In genomic region chr14:102342238-102342637, GRCh38 we compare ENCODE assay signal across 27 cellular contexts.
"Had no signal": no experiment of that assay in that cellular context is flagged by ENCODE, and none has a peak within 500 bp of the region (broad histone marks: within the 10 kb centered on the region; RNA-seq: fewer than 3 reads in every experiment).

No MANE protein-coding gene starts in this region.

- H3K4me1 Mint-ChIP-seq: naive thymus-derived CD8-positive, alpha-beta T cell; nephron progenitor cell had no signal

- H3K27ac Mint-ChIP-seq: dendritic cell treated with granulocyte-macrophage colony-stimulating factor and Interleukin-4, amounts not matched to agents 40 ng/mL and 50 ng/mL, for 4 days; immature natural killer cell; nephron progenitor cell; stimulated activated memory B cell treated with anti-CD40 and anti-IgM and Interleukin-4, amounts not matched to agents 10 μg/mL and 1 μg/mL and 100 μg/mL, for 72 hours; stimulated activated naive CD8-positive, alpha-beta T cell treated with anti-CD3 and anti-CD28 coated beads, Interleukin-15, Interleukin-2, amounts not matched to agents 100 ng/mL and 50 ng/mL, for 24 hours; type B pancreatic cell had no signal

- H3K27ac ChIP-seq: colonic mucosa, esophagus squamous epithelium, lower lobe of right lung, neutrophil, pancreas, right lobe of liver, suprapubic skin, thyroid gland, uterus had no signal

- ATAC-seq: lower lobe of right lung; naive thymus-derived CD8-positive, alpha-beta T cell; stimulated activated memory B cell treated with anti-CD40 and anti-IgM and Interleukin-4, amounts not matched to agents 10 μg/mL and 1 μg/mL and 100 μg/mL, for 72 hours had no signal

- H3K9me3 Mint-ChIP-seq: dendritic cell treated with granulocyte-macrophage colony-stimulating factor and Interleukin-4, amounts not matched to agents 40 ng/mL and 50 ng/mL, for 4 days; immature natural killer cell; naive thymus-derived CD8-positive, alpha-beta T cell; nephron progenitor cell; stimulated activated memory B cell treated with anti-CD40 and anti-IgM and Interleukin-4, amounts not matched to agents 10 μg/mL and 1 μg/mL and 100 μg/mL, for 72 hours; stimulated activated naive CD8-positive, alpha-beta T cell treated with anti-CD3 and anti-CD28 coated beads, Interleukin-15, Interleukin-2, amounts not matched to agents 100 ng/mL and 50 ng/mL, for 24 hours; type B pancreatic cell had no signal

- H3K4me3 Mint-ChIP-seq: dendritic cell treated with granulocyte-macrophage colony-stimulating factor and Interleukin-4, amounts not matched to agents 40 ng/mL and 50 ng/mL, for 4 days; immature natural killer cell; naive thymus-derived CD8-positive, alpha-beta T cell; nephron progenitor cell; stimulated activated memory B cell treated with anti-CD40 and anti-IgM and Interleukin-4, amounts not matched to agents 10 μg/mL and 1 μg/mL and 100 μg/mL, for 72 hours; stimulated activated naive CD8-positive, alpha-beta T cell treated with anti-CD3 and anti-CD28 coated beads, Interleukin-15, Interleukin-2, amounts not matched to agents 100 ng/mL and 50 ng/mL, for 24 hours; type B pancreatic cell had no signal

- DNase-seq: cerebellar nuclear complex; colonic mucosa; effector memory CD4-positive, alpha-beta T cell; erythroblast; esophagus squamous epithelium; hypothalamus; immature natural killer cell; islet precursor cell; kidney glomerular epithelial cell; left colon; left ventricle myocardium superior; lower lobe of right lung; naive thymus-derived CD8-positive, alpha-beta T cell; nephron progenitor cell; pancreas; right lobe of liver; stimulated activated CD4-positive, alpha-beta T cell treated with anti-CD3 and anti-CD28 coated beads, Interleukin-12 subunit alpha, Interleukin-12 subunit beta, amount 100 ng/mL, for 4 hours; stimulated activated CD4-positive, alpha-beta T cell treated with anti-CD3 and anti-CD28 coated beads, Interleukin-2, amount 100 ng/mL, for 24 hours; stimulated activated CD4-positive, alpha-beta T cell treated with anti-CD3 and anti-CD28 coated beads, Interleukin-4, amount 100 ng/mL, for 24 hours; thyroid gland; uterus had no signal

- H3K27me3 Mint-ChIP-seq: dendritic cell treated with granulocyte-macrophage colony-stimulating factor and Interleukin-4, amounts not matched to agents 40 ng/mL and 50 ng/mL, for 4 days; naive thymus-derived CD8-positive, alpha-beta T cell; stimulated activated memory B cell treated with anti-CD40 and anti-IgM and Interleukin-4, amounts not matched to agents 10 μg/mL and 1 μg/mL and 100 μg/mL, for 72 hours; stimulated activated naive CD8-positive, alpha-beta T cell treated with anti-CD3 and anti-CD28 coated beads, Interleukin-15, Interleukin-2, amounts not matched to agents 100 ng/mL and 50 ng/mL, for 24 hours; type B pancreatic cell had no signal
